ENCODE assay signal across 8 cellular contexts in the genomic region with DNA sequence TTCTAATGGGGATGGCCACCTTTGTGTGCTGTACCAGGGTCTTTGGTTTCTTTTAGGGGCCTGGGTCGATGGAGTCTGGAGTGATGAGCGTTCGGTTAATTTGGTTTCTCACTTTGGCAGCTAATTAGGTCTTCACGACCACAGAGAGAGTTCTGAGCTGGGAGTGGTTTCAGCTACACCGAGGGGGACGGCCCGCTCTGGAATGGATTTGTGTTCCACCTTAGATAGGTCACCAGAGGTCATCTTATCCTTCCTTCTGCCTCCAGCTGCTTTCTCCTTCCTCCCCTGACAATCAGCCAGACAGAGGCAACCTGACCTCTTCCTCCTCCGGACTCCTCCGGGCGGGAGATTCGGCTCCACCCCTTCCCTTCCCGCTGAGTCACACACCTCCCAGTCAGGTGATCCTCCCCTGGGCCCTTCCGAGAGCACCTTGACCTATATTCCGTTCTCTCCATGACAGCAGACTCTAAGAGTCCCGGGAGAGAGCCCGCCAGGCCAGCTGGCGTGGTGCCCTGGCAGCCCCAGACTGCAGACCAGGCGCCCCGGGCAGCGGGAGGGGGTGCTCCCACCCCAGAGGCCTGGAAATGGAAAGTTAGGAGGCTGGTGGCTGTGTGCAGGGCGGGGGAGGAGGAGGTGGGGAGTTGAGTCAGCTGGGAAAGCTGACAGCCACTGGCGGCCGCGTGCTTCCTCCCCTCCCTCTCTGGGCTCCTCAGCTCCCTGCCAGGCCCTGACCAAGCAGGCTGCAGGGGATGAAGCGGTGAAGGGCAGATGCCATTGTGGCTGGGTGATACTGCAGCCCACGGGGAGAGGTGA.
A peak's percentile ranks its signal among the peaks of the same experiment; 100 is the strongest.
DNase-seq lines count a peak whose midpoint lies in the region; ATAC-seq and TF ChIP-seq lines count a peak whose summit lies in the region.

No MANE protein-coding gene starts in this region.

- ATAC-seq in HG03175 (IDR thresholded peaks at IDR 0.05; ENCODE audit: unreplicated experiment) = peak; percentile 67

- in situ Hi-C loops in GM18951 (cut with MboI; ENCODE audit: low sequenced_read_pairs, unreplicated experiment) = no loop called here

- TF ChIP-seq CTCF in AG04449 (IDR thresholded peaks at IDR 0.05; ENCODE audit: insufficient read depth, low read length, missing control alignments) = no peak

- CTCF ChIA-PET in AG04449 (lab: Yijun Ruan, JAX) = interaction anchor here (0.9 to 1.5 kb wide), 4 partner anchors 13 to 30 kb away, joined by 3 to 5 read pairs (median 4); no protein-coding TSS in a partner anchor

- H3K4me3 ChIP-seq in AG04449 (ENCODE audit: low read depth, low read length) = peak overlapping the region; percentile 47

- POLR2A ChIA-PET in AG04449 (lab: Yijun Ruan, JAX) = interaction anchor here (1.2 to 2.6 kb wide), 5 partner anchors 9 to 46 kb away, joined by 3 to 20 read pairs (median 7); partner anchors contain the start of genes CHD9 and CHD9NB

- DNase-seq in AG04449 (ENCODE audit: low read depth, low spot score) (no peak), NCI-H345 (lab: John Stamatoyannopoulos, UW) (peak; percentile 82), dedifferentiated amniotic fluid mesenchymal stem cell (ENCODE audit: extremely low spot score) (peak; percentile 77), left kidney (ENCODE audit: low read depth, low spot score) (peak; percentile 95)
- peak; percentile 68 for DNase-seq in activated CD4-positive, alpha-beta T cell treated with anti-CD3 and anti-CD28 coated beads for 48 hours
- peak; percentile 55 for DNase-seq in stimulated activated CD4-positive, alpha-beta T cell treated with anti-CD3 and anti-CD28 coated beads, Interleukin-1b, Interleukin-23, amount 100 ng/mL, for 48 hours

- peak; percentile 28 for TF ChIP-seq POLR2A in GM18951 (IDR thresholded peaks at IDR 0.05; ENCODE audit: extremely low read depth, insufficient read depth, insufficient read length)
